Comparison of ENCODE assay signal across 1 cellular context in the genomic region with DNA sequence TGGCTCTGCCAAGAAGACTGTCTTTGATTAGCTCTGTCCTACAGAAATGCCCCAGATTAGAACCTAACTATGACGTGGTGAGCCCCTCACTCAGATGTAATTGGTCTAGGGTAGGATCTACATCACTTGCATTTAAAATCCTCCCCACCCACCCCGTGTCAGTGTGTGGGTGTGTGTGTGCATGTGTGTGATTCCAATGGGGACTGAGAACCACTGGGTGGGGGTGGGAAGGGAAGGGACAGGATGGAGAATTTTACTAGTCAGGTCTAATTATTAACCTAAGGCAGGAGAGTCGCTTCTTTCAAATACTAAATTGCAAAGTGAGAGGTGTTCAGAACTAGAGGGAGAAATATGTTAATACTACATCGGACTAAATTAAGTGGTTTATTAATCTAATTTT.
TF ChIP-seq lines count a peak whose summit lies in the region.

No MANE protein-coding gene starts in this region.

TF ChIP-seq in WTC11, 78 proteins besides CTCF, POLR2A, EP300 and RAD21 (continued from another document):
- TF ChIP-seq FOXP1 (CRISPR knock-in tag; IDR thresholded peaks at IDR 0.05; ENCODE audit: borderline replicate concordance) (no peak), GRHL2 (CRISPR knock-in tag; IDR thresholded peaks at IDR 0.05; ENCODE audit: insufficient replicate concordance, severe bottlenecking) (no peak)
TF ChIP-seq in WTC11: peak in this region for 0.
